9 cellular contexts compared by ENCODE assay signal in genomic region chr10:72107325-72108003, GRCh38. TPM values are rescaled to one million over a fixed set of nuclear protein-coding genes. Genes with fewer than 3 reads are reported as not detected.
DNase-seq lines count a peak whose midpoint lies in the region; ATAC-seq and TF ChIP-seq lines count a peak whose summit lies in the region.
"Had no signal": no experiment of that assay in that cellular context is flagged by ENCODE, and none has a peak within 500 bp of the region (broad histone marks: within the 10 kb centered on the region; RNA-seq: fewer than 3 reads in every experiment).

No MANE protein-coding gene starts in this region.

- BruUV-seq in OCI-LY7 (replicated peaks; lab: Mats Ljungman, UMichigan), result no TSS peak

- H3K27ac Mint-ChIP-seq in activated naive CD4-positive, alpha-beta T cell treated with anti-CD3 and anti-CD28 coated beads, Interleukin-2, amount 10 ng/mL, durations not matched to agents 7 days and 5 days, result peak overlapping the region; percentile 96

- TF ChIP-seq EP300 in esophagus muscularis mucosa (IDR thresholded peaks at IDR 0.05), result no peak

- H3K27ac ChIP-seq in OCI-LY7 (ENCODE audit: low read depth, low read length, poor library complexity, severe bottlenecking) (no peak overlapping the region), thymus (ENCODE audit: low read depth) (peak overlapping the region; percentile 56), esophagus muscularis mucosa (replicated peaks in 1 of 4) (no peak overlapping the region)
- H3K27ac ChIP-seq in effector memory CD4-positive, alpha-beta T cell (ENCODE audit: insufficient read depth, low read length, poor library complexity, severe bottlenecking), result peak overlapping the region; percentile 64

- intact Hi-C loops in OCI-LY7 (cut with micrococcal nuclease; ENCODE audit: unreplicated experiment) (no loop called here), esophagus muscularis mucosa (cut with DNase I) (no loop called here)

- POLR2A ChIA-PET in OCI-LY7 (lab: Charles Lee), result interaction anchor here (0.5 to 1.4 kb wide), 6 partner anchors 11 to 248 kb away, joined by 3 to 4 read pairs (median 3); no protein-coding TSS in a partner anchor

- H3K27me3 ChIP-seq in effector memory CD4-positive, alpha-beta T cell (replicated peaks; ENCODE audit: control insufficient read depth, insufficient read depth, low read length, poor library complexity, severe bottlenecking), result no peaks in the 10 kb centered on the region
- no peaks in the 10 kb centered on the region for H3K27me3 ChIP-seq in thymus (ENCODE audit: control insufficient read depth, insufficient read depth)
- H3K27me3 ChIP-seq in esophagus muscularis mucosa, result no peaks in the 10 kb centered on the region

- H3K9me3 ChIP-seq in OCI-LY7 (ENCODE audit: low read length) (no peaks in the 10 kb centered on the region), thymus (ENCODE audit: control insufficient read depth) (no peaks in the 10 kb centered on the region), esophagus muscularis mucosa (no peaks in the 10 kb centered on the region)
- no peaks in the 10 kb centered on the region for H3K9me3 ChIP-seq in effector memory CD4-positive, alpha-beta T cell (ENCODE audit: control insufficient read depth, low read length)

- DNase-seq in activated naive CD4-positive, alpha-beta T cell treated with anti-CD3 and anti-CD28 coated beads, Interleukin-2, amount 10 ng/mL, durations not matched to agents 7 days and 5 days, result peak; percentile 60
- DNase-seq in activated naive CD4-positive, alpha-beta T cell treated with anti-CD3 and anti-CD28 coated beads, Interleukin-2, amount 50 U/mL, for 16 hours, result no peak
- DNase-seq in OCI-LY7 (ENCODE audit: low spot score), result peak; percentile 62
- DNase-seq in effector memory CD4-positive, alpha-beta T cell, result peak in 1 of 3 donors; percentile 31
- DNase-seq in esophagus muscularis mucosa (ENCODE audit: extremely low spot score), result no peak
- no peak for DNase-seq in iPS-NIHi7 (ENCODE audit: extremely low spot score)
- DNase-seq: HCEC 1CT had no signal

- no peaks in the 10 kb centered on the region for H3K9me3 Mint-ChIP-seq in activated naive CD4-positive, alpha-beta T cell treated with anti-CD3 and anti-CD28 coated beads, Interleukin-2, amount 10 ng/mL, durations not matched to agents 7 days and 5 days

- peaks cover 32% of the 10 kb centered on the region for H3K36me3 Mint-ChIP-seq in activated naive CD4-positive, alpha-beta T cell treated with anti-CD3 and anti-CD28 coated beads, Interleukin-2, amount 10 ng/mL, durations not matched to agents 7 days and 5 days

- 5% methylated on average over 3 of the region's 3 CpGs for WGBS in thymus
- WGBS in esophagus muscularis mucosa, result 53% methylated on average over 3 of the region's 3 CpGs

- H3K9me2 ChIP-seq in OCI-LY7 (ENCODE audit: insufficient read depth, low read length), result no peaks in the 10 kb centered on the region

- H3K4me1 ChIP-seq in OCI-LY7 (ENCODE audit: insufficient read depth, low read length, poor library complexity, severe bottlenecking) (peaks cover 29% of the 10 kb centered on the region), thymus (ENCODE audit: control insufficient read depth, insufficient read depth, low read length) (peaks cover 29% of the 10 kb centered on the region), esophagus muscularis mucosa (peaks cover 0 to 12% (median 0%) of the 10 kb centered on the region in 4 donors)
- peaks cover 37% of the 10 kb centered on the region for H3K4me1 ChIP-seq in effector memory CD4-positive, alpha-beta T cell (ENCODE audit: control insufficient read depth, insufficient read depth, low read length, poor library complexity, severe bottlenecking)

- TF ChIP-seq CTCF in OCI-LY7 (conservative IDR thresholded peaks at IDR 0.05; ENCODE audit: low read length) (no peak), esophagus muscularis mucosa (IDR thresholded peaks at IDR 0.05) (no peak)

- TF ChIP-seq POLR2A in esophagus muscularis mucosa (IDR thresholded peaks at IDR 0.05; ENCODE audit: low read depth), result no peak

- H3K36me3 ChIP-seq in OCI-LY7 (ENCODE audit: insufficient read depth, low read length) (peaks cover 5% of the 10 kb centered on the region; the same call in 1 of the 2 replicates), thymus (ENCODE audit: control insufficient read depth, insufficient read depth) (no peaks in the 10 kb centered on the region), esophagus muscularis mucosa (peaks cover 3 to 17% (median 4%) of the 10 kb centered on the region in 4 donors)
- H3K36me3 ChIP-seq in effector memory CD4-positive, alpha-beta T cell (ENCODE audit: control insufficient read depth, insufficient read depth, low read length), result no peaks in the 10 kb centered on the region

- ATAC-seq in GM21528 (IDR thresholded peaks at IDR 0.05; ENCODE audit: low FRiP score, unreplicated experiment), result no peak

- no peaks in the 10 kb centered on the region for H3K27me3 Mint-ChIP-seq in activated naive CD4-positive, alpha-beta T cell treated with anti-CD3 and anti-CD28 coated beads, Interleukin-2, amount 10 ng/mL, durations not matched to agents 7 days and 5 days

- peak overlapping the region; percentile 43 for H3K4me2 ChIP-seq in OCI-LY7 (ENCODE audit: low read length)

- CTCF ChIA-PET in activated naive CD4-positive, alpha-beta T cell treated with anti-CD3 and anti-CD28 coated beads, Interleukin-2, amount 10 ng/mL, durations not matched to agents 7 days and 5 days (lab: Charles Lee), result interaction anchor here (0.9 to 1.7 kb wide), 3 partner anchors 8 to 17 kb away, joined by 4 to 5 read pairs (median 5); no protein-coding TSS in a partner anchor
- CTCF ChIA-PET in OCI-LY7 (lab: Charles Lee; ENCODE audit: unreplicated experiment), result interaction anchor here (0.5 kb wide), 1 partner anchor 293 kb away, joined by 3 read pairs; no protein-coding TSS in a partner anchor

- H2AFZ ChIP-seq in OCI-LY7 (ENCODE audit: low read length), result no peak overlapping the region; the same call in 1 of the 2 replicates

- H3K4me1 Mint-ChIP-seq in activated naive CD4-positive, alpha-beta T cell treated with anti-CD3 and anti-CD28 coated beads, Interleukin-2, amount 10 ng/mL, durations not matched to agents 7 days and 5 days, result peaks cover 81% of the 10 kb centered on the region

- no peak overlapping the region for H3K4me3 ChIP-seq in OCI-LY7 (ENCODE audit: low read depth, low read length, poor library complexity, severe bottlenecking)
- peak overlapping the region; percentile 4 for H3K4me3 ChIP-seq in effector memory CD4-positive, alpha-beta T cell (ENCODE audit: insufficient read depth, low read depth, low read length, poor library complexity, severe bottlenecking)
- H3K4me3 ChIP-seq in thymus (ENCODE audit: low read length), result peak overlapping the region; percentile 20
- H3K4me3 ChIP-seq in esophagus muscularis mucosa, result no peak overlapping the region

- peak overlapping the region; percentile 75 for H3K4me3 Mint-ChIP-seq in activated naive CD4-positive, alpha-beta T cell treated with anti-CD3 and anti-CD28 coated beads, Interleukin-2, amount 10 ng/mL, durations not matched to agents 7 days and 5 days

- H3K79me2 ChIP-seq in OCI-LY7 (ENCODE audit: insufficient read depth, low read depth, low read length), result no peaks in the 10 kb centered on the region

- H4K20me1 ChIP-seq in OCI-LY7 (ENCODE audit: insufficient read depth, low read length), result no peaks in the 10 kb centered on the region

RNA-seq across cellular contexts. Expression of gene SPOCK2, which starts 19.1 kb away (rescaled TPM):
- total RNA-seq in OCI-LY7 (2014; rRNA removed; shearing (Covaris generic)), result 0.76 and 2.2 TPM in 2 replicates
- total RNA-seq in OCI-LY7 (2022) (6.3 and 7.5 TPM in 2 replicates), esophagus muscularis mucosa (10 to 100 TPM in 1 of 4 donors, 1 to 10 TPM in 3; 4.6 to 12.1 (median 7.8) TPM)
- polyA plus RNA-seq in thymus, result 163 TPM

Comparison
In these comparisons a context has a peak if more than half of its experiments do, and no peak if none do; other contexts are left out.
1. DNase-seq: peak in activated naive CD4-positive, alpha-beta T cell treated with anti-CD3 and anti-CD28 coated beads, Interleukin-2, amount 10 ng/mL, durations not matched to agents 7 days and 5 days (single experiment) and OCI-LY7 (single experiment); none in activated naive CD4-positive, alpha-beta T cell treated with anti-CD3 and anti-CD28 coated beads, Interleukin-2, amount 50 U/mL, for 16 hours (single experiment), esophagus muscularis mucosa (single experiment) and iPS-NIHi7 (single experiment).
2. H3K27ac ChIP-seq: peak in effector memory CD4-positive, alpha-beta T cell (single experiment) and thymus (single experiment); none in OCI-LY7 (single experiment) and esophagus muscularis mucosa (0 of 4).
3. H3K4me3 ChIP-seq: peak in effector memory CD4-positive, alpha-beta T cell (single experiment) and thymus (single experiment); none in OCI-LY7 (single experiment) and esophagus muscularis mucosa (0 of 4).